8 cellular contexts compared by ENCODE assay signal in the genomic region with DNA sequence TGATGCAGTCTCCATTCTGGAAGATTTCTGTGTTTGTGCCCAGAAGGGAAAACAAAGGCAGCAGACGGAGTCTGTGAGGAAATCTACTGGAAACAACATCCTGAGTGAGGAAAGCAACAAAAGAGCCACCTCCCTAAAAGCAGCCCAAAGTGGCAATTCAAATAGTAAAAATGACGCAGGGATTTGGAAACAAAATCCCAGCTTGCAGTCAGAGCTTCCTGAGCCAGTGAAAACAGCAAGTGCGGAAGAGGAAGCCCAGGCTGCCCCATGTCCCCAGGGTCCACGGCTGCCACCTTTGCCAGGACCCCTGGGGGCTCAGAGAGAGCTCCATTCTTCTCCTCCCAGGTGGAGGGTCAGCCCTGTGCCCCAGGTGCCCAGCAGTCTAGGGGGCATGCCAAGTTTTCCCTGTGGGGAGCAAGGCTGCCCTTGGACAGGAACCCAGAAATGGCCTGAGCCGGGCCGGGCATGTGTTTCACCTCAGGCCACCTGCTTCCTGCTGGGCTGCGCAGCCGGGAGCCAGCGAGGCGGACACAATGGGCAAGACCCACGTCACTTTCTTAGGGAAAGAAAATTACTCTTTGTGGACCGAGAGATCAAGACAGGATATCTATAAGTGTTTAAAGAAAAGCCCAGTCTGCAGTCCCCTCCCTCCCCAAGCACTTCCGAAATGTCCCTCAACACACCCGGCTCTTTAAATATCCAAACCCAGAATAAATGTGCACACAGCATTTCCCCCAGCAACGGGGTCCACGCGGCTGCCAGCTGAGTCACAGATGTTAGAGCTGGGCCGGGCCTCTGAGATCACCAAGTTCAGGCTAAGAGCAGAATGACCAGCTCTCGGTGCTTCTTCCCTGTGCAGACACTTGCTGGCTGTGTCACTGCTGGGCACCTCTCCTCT.
DNase-seq lines count a peak whose midpoint lies in the region; TF ChIP-seq lines count a peak whose summit lies in the region.
"Had no signal": no experiment of that assay in that cellular context is flagged by ENCODE, and none has a peak within 500 bp of the region (broad histone marks: within the 10 kb centered on the region; RNA-seq: fewer than 3 reads in every experiment).

No MANE protein-coding gene starts in this region.

- no peak overlapping the region for H2AK5ac ChIP-seq in mesendoderm (ENCODE audit: low read length)

- H3K4me1 ChIP-seq in mesendoderm (ENCODE audit: control insufficient read depth, low read depth, low read length) = no peaks in the 10 kb centered on the region
- H3K4me1 ChIP-seq in tibial artery = peaks cover 0 to 63% (median 42%) of the 10 kb centered on the region in 4 donors

- TF ChIP-seq CTCF in tibial artery (IDR thresholded peaks at IDR 0.05) = no peak

- H3K9ac ChIP-seq in mesendoderm (ENCODE audit: low read length) = no peak overlapping the region

- no peaks in the 10 kb centered on the region for H3K9me3 ChIP-seq in tibial artery

- no peak overlapping the region for H4K5ac ChIP-seq in mesendoderm (ENCODE audit: low read length)

- H3K23ac ChIP-seq in mesendoderm (ENCODE audit: low read length) = no peak overlapping the region

- H3K4me3 ChIP-seq in mesendoderm (ENCODE audit: low read length) = no peak overlapping the region
- peak overlapping the region; percentile 35 to 46 for H3K4me3 ChIP-seq in tibial artery
- H3K4me3 ChIP-seq: K562 had no signal

- H3K79me2 ChIP-seq in mesendoderm (ENCODE audit: control insufficient read depth, insufficient read depth, low read length) = no peaks in the 10 kb centered on the region

- H2BK15ac ChIP-seq in mesendoderm (replicated peaks; ENCODE audit: low read depth) = no peak overlapping the region

- WGBS in mesendoderm (ENCODE audit: extremely low coverage, insufficient coverage, low lambda C conversion rate) = no CpG with 5 or more reads among the region's 19 CpGs

- H3K4me2 ChIP-seq in mesendoderm (ENCODE audit: low read length) = no peak overlapping the region

- peak overlapping the region; percentile 84 for H3K27ac ChIP-seq in cingulate gyrus (ENCODE audit: low read depth, low read length)
- no peak overlapping the region for H3K27ac ChIP-seq in mesendoderm (ENCODE audit: low read depth, low read length)
- H3K27ac ChIP-seq in tibial artery = peak overlapping the region; percentile 84 to 93

- no peak overlapping the region for H3K4ac ChIP-seq in mesendoderm (ENCODE audit: low read depth, low read length)

- peak; percentile 13 for DNase-seq in NCI-H2107 treated with DMSO at 0.1 percent for 48 hours (lab: John Stamatoyannopoulos, UW; ENCODE audit: unreplicated experiment)
- DNase-seq in mesendoderm = no peak
- DNase-seq in tibial artery = peak; percentile 94 to 95
- no peak for DNase-seq in NCI-H510A (lab: John Stamatoyannopoulos, UW)
- DNase-seq in germinal center (ENCODE audit: low spot score) = no peak
- DNase-seq in NCI-H748 (lab: John Stamatoyannopoulos, UW; ENCODE audit: unreplicated experiment) = no peak

- H3K27me3 ChIP-seq in mesendoderm (ENCODE audit: insufficient read depth, low read length, poor library complexity) (no peaks in the 10 kb centered on the region), tibial artery (no peaks in the 10 kb centered on the region)

- H3K79me1 ChIP-seq in mesendoderm (ENCODE audit: low read length) = no peaks in the 10 kb centered on the region

- no peak overlapping the region for H4K8ac ChIP-seq in mesendoderm (ENCODE audit: low read depth, low read length)

- H2BK5ac ChIP-seq in mesendoderm (ENCODE audit: low read length) = no peak overlapping the region

- no peak overlapping the region for H2BK120ac ChIP-seq in mesendoderm (ENCODE audit: low read depth, low read length)

- H3K18ac ChIP-seq in mesendoderm (ENCODE audit: low read length) = no peak overlapping the region

- H3K56ac ChIP-seq in mesendoderm (ENCODE audit: low read length) = peak overlapping the region; percentile 42

- H3K36me3 ChIP-seq in mesendoderm (ENCODE audit: control insufficient read depth, insufficient read depth, low read length) (no peaks in the 10 kb centered on the region), tibial artery (no peaks in the 10 kb centered on the region)

- intact Hi-C loops in tibial artery (cut with DNase I; ENCODE audit: low total_unique reads) = loop anchor here (5.0 kb wide), 1 partner anchor 60 kb away; no protein-coding TSS in a partner anchor

Comparison
In these comparisons a context has a peak if more than half of its experiments do, and no peak if none do; other contexts are left out.
1. DNase-seq: peak in NCI-H2107 treated with DMSO at 0.1 percent for 48 hours (single experiment) and tibial artery (2 of 2); none in mesendoderm (single experiment), NCI-H510A (single experiment), germinal center (single experiment) and NCI-H748 (single experiment).